8 cellular contexts compared by ENCODE assay signal in genomic region chr1:236143104-236143948, GRCh38. TPM values are rescaled to one million over a fixed set of nuclear protein-coding genes. Genes with fewer than 3 reads are reported as not detected.
DNase-seq lines count a peak whose midpoint lies in the region; ATAC-seq and TF ChIP-seq lines count a peak whose summit lies in the region.

No MANE protein-coding gene starts in this region.

- RAD21 ChIA-PET in HCT116 (lab: Charles Lee; ENCODE audit: low non-redundant PET in 1 of 2, low total read pairs in 2 of 2, uncharacterized antibody in 2 of 2, unreplicated experiment in 2 of 2): no interaction called here

- DNase-seq in HCT116 (ENCODE audit: low read depth, low spot score) (no peak), NOMO-1 treated with dmso at 0.1 percent for 144 hours (lab: John Stamatoyannopoulos, UW; ENCODE audit: unreplicated experiment) (peak; percentile 44), adipocyte (ENCODE audit: low read depth) (peak; percentile 81), hepatic stellate cell (ENCODE audit: low spot score) (peak; percentile 62), retinal pigment epithelial cell (ENCODE audit: low read depth) (no peak), SHP77 treated with DMSO at 0.1 percent for 48 hours (lab: John Stamatoyannopoulos, UW) (no peak)
- DNase-seq in effector CD8-positive, alpha-beta T cell (lab: John Stamatoyannopoulos, UW): no peak

- H3K9me3 ChIP-seq in HCT116 (ENCODE audit: control insufficient read depth in 1 of 2, insufficient read depth in 1 of 2, low read depth in 1 of 2, low read length in 2 of 2) (no peaks in the 10 kb centered on the region), adipocyte (ENCODE audit: control insufficient read depth, low read length) (no peaks in the 10 kb centered on the region)

- H3K27me3 ChIP-seq in HCT116 (ENCODE audit: insufficient read depth, low read length) (0 out of 2 replicates have a peak, but pooled peaks cover 11% of the 10 kb centered on the region), adipocyte (replicated peaks; ENCODE audit: control insufficient read depth, insufficient read depth, low read length) (peaks cover 20% of the 10 kb centered on the region)

- TSS peak; percentile 46 for BruUV-seq in HCT116 (replicated peaks; lab: Mats Ljungman, UMichigan)

- CTCF ChIA-PET in HCT116 (lab: Charles Lee): no interaction called here

- H3K9me2 ChIP-seq in HCT116 (ENCODE audit: insufficient read depth): no peaks in the 10 kb centered on the region

- peak overlapping the region; percentile 47 for H3K9ac ChIP-seq in HCT116 (ENCODE audit: low read length)
- peak overlapping the region; percentile 76 for H3K9ac ChIP-seq in adipocyte (ENCODE audit: low read length)

- H3K27ac ChIP-seq in HCT116 (ENCODE audit: low read depth, low read length): peak overlapping the region; percentile 36; the same call in 1 of the 2 replicates

- H4K20me1 ChIP-seq in HCT116 (ENCODE audit: insufficient read depth): no peaks in the 10 kb centered on the region

- ATAC-seq in HCT116: no peak; the same call in 1 of the 2 replicates

- H3K4me2 ChIP-seq in HCT116 (ENCODE audit: low read length): peak overlapping the region; percentile 69

- POLR2A ChIA-PET in HCT116 (lab: Charles Lee): no interaction called here

- no peak overlapping the region for H2AFZ ChIP-seq in HCT116 (ENCODE audit: low read depth, low read length, poor library complexity, severe bottlenecking)

- TF ChIP-seq CTCF in GM12875 (IDR thresholded peaks at IDR 0.05; ENCODE audit: borderline replicate concordance, insufficient read depth, low read depth, low read length) (no peak), HCT116 (IDR thresholded peaks at IDR 0.05 in 2 of 3, conservative IDR thresholded peaks at IDR 0.05 in 1 of 3; ENCODE audit: borderline replicate concordance in 1 of 3, insufficient read depth in 1 of 3, low read depth in 2 of 3, low read length in 2 of 3) (no peak), retinal pigment epithelial cell (conservative IDR thresholded peaks at IDR 0.05; ENCODE audit: low read depth, low read length) (no peak)

- H3K4me1 ChIP-seq in HCT116 (ENCODE audit: control insufficient read depth in 1 of 2, insufficient read depth in 2 of 2, low read length in 2 of 2) (peaks cover 11 to 22% of the 10 kb centered on the region in 2 experiments), adipocyte (ENCODE audit: control insufficient read depth, insufficient read depth, low read length) (peaks cover 20% of the 10 kb centered on the region)

- TF ChIP-seq RAD21 in HCT116 (IDR thresholded peaks at IDR 0.05; ENCODE audit: low read depth): no peak

- no peaks in the 10 kb centered on the region for H3K79me2 ChIP-seq in HCT116 (ENCODE audit: insufficient read depth, low read length)

- intact Hi-C loops in HCT116 (cut with micrococcal nuclease): loop anchor here (10.0 kb wide), 1 partner anchor 141 kb away; the partner anchor contains the start of gene ERO1B

- H3K4me3 ChIP-seq in GM12875 (ENCODE audit: low read depth, low read length) (peak overlapping the region; percentile 88), HCT116 (replicated peaks in 1 of 2; ENCODE audit: low read depth in 1 of 2, low read length in 2 of 2) (peak overlapping the region; percentile 64 to 67), adipocyte (ENCODE audit: low read length) (peak overlapping the region; percentile 87), retinal pigment epithelial cell (ENCODE audit: low read length) (peak overlapping the region; percentile 82)

- H3K36me3 ChIP-seq in HCT116 (ENCODE audit: control insufficient read depth in 1 of 2, insufficient read depth in 2 of 2, low read length in 2 of 2): no peaks in the 10 kb centered on the region
- no peaks in the 10 kb centered on the region for H3K36me3 ChIP-seq in adipocyte (ENCODE audit: control insufficient read depth, insufficient read depth, low read length, severe bottlenecking)

- no peak for TF ChIP-seq POLR2A in HCT116 (IDR thresholded peaks at IDR 0.05; ENCODE audit: borderline replicate concordance, extremely low read depth, insufficient read depth, insufficient read length)

TF ChIP-seq in HCT116, 20 proteins besides CTCF, POLR2A, EP300 and RAD21:
- TF ChIP-seq JUND (IDR thresholded peaks at IDR 0.05) (no peak), SP1 (IDR thresholded peaks at IDR 0.05; ENCODE audit: low read depth) (no peak), ELF1 (IDR thresholded peaks at IDR 0.05; ENCODE audit: borderline replicate concordance, low read depth) (no peak), ATF3 (IDR thresholded peaks at IDR 0.05) (no peak), POLR2AphosphoS5 (IDR thresholded peaks at IDR 0.05; ENCODE audit: low read depth, low read length) (no peak), MAX (IDR thresholded peaks at IDR 0.05) (no peak), CBX3 (IDR thresholded peaks at IDR 0.05; ENCODE audit: low read depth) (no peak), SIN3A (IDR thresholded peaks at IDR 0.05; ENCODE audit: low read depth) (no peak), SRF (IDR thresholded peaks at IDR 0.05; ENCODE audit: low read depth) (no peak), EGR1 (IDR thresholded peaks at IDR 0.05; ENCODE audit: low read depth) (no peak), REST (IDR thresholded peaks at IDR 0.05; ENCODE audit: low read depth) (no peak), ZBTB33 (IDR thresholded peaks at IDR 0.05; ENCODE audit: extremely low read depth, insufficient replicate concordance, low read length) (no peak)

RNA-seq across cellular contexts. Expression of gene GPR137B, which starts 1.0 kb away (rescaled TPM):
- 11.4 TPM for total RNA-seq in HCT116 (2021; ENCODE audit: unreplicated experiment)
- polyA plus RNA-seq in HCT116 (2012): 6.4 and 8.9 TPM in 2 replicates

Comparison
In these comparisons a context has a peak if more than half of its experiments do, and no peak if none do; other contexts are left out.
1. DNase-seq: peak in NOMO-1 treated with dmso at 0.1 percent for 144 hours (single experiment), adipocyte (single experiment) and hepatic stellate cell (single experiment); none in HCT116 (single experiment), retinal pigment epithelial cell (single experiment), effector CD8-positive, alpha-beta T cell (single experiment) and SHP77 treated with DMSO at 0.1 percent for 48 hours (single experiment).
2. Peak in every context shown above with its lines, with median percentiles within 50 percentile points of each other: H3K4me3 ChIP-seq.